ENCODE assay signal across 7 cellular contexts in the genomic region with DNA sequence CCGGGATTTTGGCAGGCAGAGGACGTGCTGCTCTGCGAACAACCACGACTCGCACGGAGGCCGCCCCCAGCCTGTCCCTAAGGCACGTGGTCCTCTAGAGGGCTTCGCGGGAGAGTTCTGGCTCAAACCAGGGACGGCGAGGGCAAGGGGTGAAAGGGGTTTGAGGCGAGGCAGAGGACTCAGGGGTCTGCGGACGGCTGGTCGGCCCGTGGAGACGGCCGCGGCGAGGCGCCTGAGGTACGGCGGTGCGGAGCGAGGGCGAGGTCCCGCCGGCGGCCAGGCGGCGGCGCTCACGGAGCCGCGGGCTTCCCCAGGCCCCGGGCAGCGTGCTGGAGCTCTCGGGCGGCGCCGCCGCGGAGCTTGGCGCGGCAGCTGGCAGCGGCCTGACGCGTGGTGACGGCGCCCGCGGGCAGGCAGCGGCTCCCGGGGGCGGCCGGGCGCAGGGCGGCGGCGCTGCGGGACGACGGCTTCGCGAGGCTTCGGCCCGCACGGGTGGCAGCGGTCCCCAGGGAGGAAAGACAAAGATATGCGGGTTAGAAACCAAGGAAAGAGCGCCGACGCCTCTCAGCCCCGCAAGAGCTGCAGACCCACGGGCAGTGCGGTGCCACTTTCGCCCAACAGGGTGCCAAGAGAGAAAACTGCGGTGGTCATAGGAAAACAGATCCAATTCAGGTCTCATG. TPM values are rescaled to one million over a fixed set of nuclear protein-coding genes. Genes with fewer than 3 reads are reported as not detected.
A peak's percentile ranks its signal among the peaks of the same experiment; 100 is the strongest.
DNase-seq lines count a peak whose midpoint lies in the region; ATAC-seq and TF ChIP-seq lines count a peak whose summit lies in the region.

No MANE protein-coding gene starts in this region.

- H3K27me3 Mint-ChIP-seq in activated CD4-positive, alpha-beta T cell treated with anti-CD3 and anti-CD28 coated beads, Interleukin-2, amount 10 ng/mL, durations not matched to agents 7 days and 5 days: peaks cover 13% of the 10 kb centered on the region

- TF ChIP-seq POLR2A in right lobe of liver (IDR thresholded peaks at IDR 0.05): no peak

- ATAC-seq in GM18508 (IDR thresholded peaks at IDR 0.05; ENCODE audit: insufficient read depth, unreplicated experiment) (peak; percentile 75), HG02973 (IDR thresholded peaks at IDR 0.05; ENCODE audit: unreplicated experiment) (peak; percentile 99), right lobe of liver (peak; percentile 100)

- intact Hi-C loops in right lobe of liver (cut with DNase I): no loop called here

- H3K36me3 Mint-ChIP-seq in activated CD4-positive, alpha-beta T cell treated with anti-CD3 and anti-CD28 coated beads, Interleukin-2, amount 10 ng/mL, durations not matched to agents 7 days and 5 days (ENCODE audit: low read depth): peaks cover 9% of the 10 kb centered on the region

- H3K36me3 ChIP-seq in right lobe of liver: no peaks in the 10 kb centered on the region

- peaks cover 8% of the 10 kb centered on the region for H3K4me1 Mint-ChIP-seq in activated CD4-positive, alpha-beta T cell treated with anti-CD3 and anti-CD28 coated beads, Interleukin-2, amount 10 ng/mL, durations not matched to agents 7 days and 5 days

- peak overlapping the region in 2 of 3 donors; percentile 39 to 46 for H3K4me3 ChIP-seq in right lobe of liver

- peak overlapping the region; percentile 18 for H3K4me3 Mint-ChIP-seq in activated CD4-positive, alpha-beta T cell treated with anti-CD3 and anti-CD28 coated beads, Interleukin-2, amount 10 ng/mL, durations not matched to agents 7 days and 5 days

- H3K9me3 Mint-ChIP-seq in activated CD4-positive, alpha-beta T cell treated with anti-CD3 and anti-CD28 coated beads, Interleukin-2, amount 10 ng/mL, durations not matched to agents 7 days and 5 days: no peaks in the 10 kb centered on the region

- DNase-seq in NCI-H2171 treated with DMSO at 0.1 percent for 48 hours (lab: John Stamatoyannopoulos, UW): peak; percentile 71
- peak; percentile 66 for DNase-seq in activated CD4-positive, alpha-beta T cell treated with anti-CD3 and anti-CD28 coated beads, Interleukin-2, amount 10 ng/mL, durations not matched to agents 7 days and 5 days
- DNase-seq in dermis blood vessel endothelial cell: peak; percentile 86
- DNase-seq in right lobe of liver: peak; percentile 78 to 84 (median 83)
- DNase-seq in stimulated activated CD4-positive, alpha-beta T cell treated with anti-CD3 and anti-CD28 coated beads, TNF-alpha, amount 100 ng/mL, for 4 hours (ENCODE audit: low read depth in 3 of 3): peak; percentile 49 to 64 (median 59)

- no peak overlapping the region for H3K27ac Mint-ChIP-seq in activated CD4-positive, alpha-beta T cell treated with anti-CD3 and anti-CD28 coated beads, Interleukin-2, amount 10 ng/mL, durations not matched to agents 7 days and 5 days

- CTCF ChIA-PET in activated CD4-positive, alpha-beta T cell treated with anti-CD3 and anti-CD28 coated beads, Interleukin-2, amount 10 ng/mL, durations not matched to agents 7 days and 5 days (lab: Charles Lee): interaction anchor here (0.6 to 2.6 kb wide), 13 partner anchors 9 to 237 kb away, joined by 3 to 17 read pairs (median 4); a partner anchor contains a TSS

- H3K9me3 ChIP-seq in right lobe of liver: no peaks in the 10 kb centered on the region

- POLR2A ChIA-PET in activated CD4-positive, alpha-beta T cell treated with anti-CD3 and anti-CD28 coated beads, Interleukin-2, amount 10 ng/mL, durations not matched to agents 7 days and 5 days (lab: Charles Lee): interaction anchor here (0.7 kb wide), 1 partner anchor 28 kb away, joined by 3 read pairs; no protein-coding TSS in a partner anchor

- no peaks in the 10 kb centered on the region for H3K27me3 ChIP-seq in right lobe of liver

- no peaks in the 10 kb centered on the region for H3K4me1 ChIP-seq in right lobe of liver

- no peak overlapping the region for H3K27ac ChIP-seq in right lobe of liver

- 3% methylated on average over 28 of the region's 79 CpGs for WGBS in right lobe of liver (ENCODE audit: insufficient coverage, low coverage, low lambda C conversion rate, missing lambda C conversion rate)

- TF ChIP-seq CTCF in right lobe of liver (IDR thresholded peaks at IDR 0.05): peak; percentile 52 to 84 (median 60)

RNA-seq across cellular contexts. Expression of a gene that starts 44.8 kb away (rescaled TPM):
- 10 to 100 TPM; 43.6 to 50.7 TPM for total RNA-seq in activated CD4-positive, alpha-beta T cell treated with anti-CD3 and anti-CD28 coated beads, Interleukin-2, amount 10 ng/mL, durations not matched to agents 7 days and 5 days
- total RNA-seq in dermis blood vessel endothelial cell (15.2 and 15.8 TPM in 2 replicates), right lobe of liver (10 to 100 TPM; 12.5 to 32.3 (median 15.3) TPM)
